ENCODE assay signal across 14 cellular contexts in the genomic region with DNA sequence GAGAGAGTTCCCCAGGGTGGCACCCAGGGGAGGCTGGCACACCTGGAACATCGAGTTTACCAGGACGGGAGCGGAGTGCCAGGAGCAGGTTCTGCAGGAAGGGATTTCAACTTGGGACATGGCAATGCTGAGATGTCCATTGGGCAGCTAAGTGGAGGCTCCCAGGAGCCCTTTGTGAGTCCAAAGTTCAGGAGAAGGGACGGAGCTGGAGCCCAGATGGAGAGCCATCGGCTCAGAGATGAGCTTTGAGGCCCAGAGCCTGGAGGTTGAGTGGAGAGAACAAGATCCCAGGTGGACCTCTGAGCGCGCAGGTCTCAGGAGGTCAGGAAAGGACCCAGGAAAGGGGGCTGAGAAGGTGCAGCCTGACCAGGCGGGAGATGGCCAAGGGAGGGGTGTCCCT.
DNase-seq lines count a peak whose midpoint lies in the region; ATAC-seq and TF ChIP-seq lines count a peak whose summit lies in the region.
"Had no signal": no experiment of that assay in that cellular context is flagged by ENCODE, and none has a peak within 500 bp of the region (broad histone marks: within the 10 kb centered on the region; RNA-seq: fewer than 3 reads in every experiment).

No MANE protein-coding gene starts in this region.

- H3K79me1 ChIP-seq in mesendoderm (ENCODE audit: low read length), result no peaks in the 10 kb centered on the region

- no peak overlapping the region for H2BK120ac ChIP-seq in mesendoderm (ENCODE audit: low read depth, low read length)

- no peak overlapping the region for H2AK5ac ChIP-seq in mesendoderm (ENCODE audit: low read length)

- no peak overlapping the region for H3K27ac ChIP-seq in mesendoderm (ENCODE audit: low read depth, low read length)
- H3K27ac ChIP-seq: C4-2B had no signal

- TF ChIP-seq CTCF in WI38 (IDR thresholded peaks at IDR 0.05; ENCODE audit: low read depth, low read length), result no peak

- peaks cover 4% of the 10 kb centered on the region for H3K4me1 ChIP-seq in mesendoderm (ENCODE audit: control insufficient read depth, low read depth, low read length)
- H3K4me1 ChIP-seq: BE2C had no signal

- no peak for DNase-seq in mesendoderm
- DNase-seq in posterior vena cava (ENCODE audit: low spot score), result peak; percentile 44
- DNase-seq in stimulated activated CD4-positive, alpha-beta T cell treated with anti-CD3 and anti-CD28 coated beads, Interleukin-15, amount 100 ng/mL, for 24 hours, result no peak
- DNase-seq: BE2C; CD8-positive, alpha-beta T cell; COR-L47; DMS53; GF-D8; HCEC 1CT had no signal

- H3K4me2 ChIP-seq in mesendoderm (ENCODE audit: low read length), result no peak overlapping the region

- no peak overlapping the region for H2BK5ac ChIP-seq in mesendoderm (ENCODE audit: low read length)

- no peaks in the 10 kb centered on the region for H3K36me3 ChIP-seq in mesendoderm (ENCODE audit: control insufficient read depth, insufficient read depth, low read length)
- H3K36me3 ChIP-seq: BE2C had no signal

- H3K56ac ChIP-seq in mesendoderm (ENCODE audit: low read length), result no peak overlapping the region

- H3K23ac ChIP-seq in mesendoderm (ENCODE audit: low read length), result peak overlapping the region; percentile 17

- H3K4me3 ChIP-seq in WI38 (ENCODE audit: low read depth, low read length), result peak overlapping the region; percentile 46
- H3K4me3 ChIP-seq in mesendoderm (ENCODE audit: low read length), result no peak overlapping the region

- no peaks in the 10 kb centered on the region for H3K79me2 ChIP-seq in mesendoderm (ENCODE audit: control insufficient read depth, insufficient read depth, low read length)

- H3K9ac ChIP-seq in mesendoderm (ENCODE audit: low read length), result no peak overlapping the region

- intact Hi-C loops in posterior vena cava (cut with DNase I), result no loop called here

- H4K8ac ChIP-seq in mesendoderm (ENCODE audit: low read depth, low read length), result no peak overlapping the region

- no peak overlapping the region for H3K18ac ChIP-seq in mesendoderm (ENCODE audit: low read length)

- no peaks in the 10 kb centered on the region for H3K27me3 ChIP-seq in mesendoderm (ENCODE audit: insufficient read depth, low read length, poor library complexity)
- H3K27me3 ChIP-seq: BE2C had no signal

- H4K5ac ChIP-seq in mesendoderm (ENCODE audit: low read length), result no peak overlapping the region

- WGBS in mesendoderm (ENCODE audit: extremely low coverage, insufficient coverage, low lambda C conversion rate), result no CpG with 5 or more reads among the region's 8 CpGs

- H3K4ac ChIP-seq in mesendoderm (ENCODE audit: low read depth, low read length), result no peak overlapping the region

- ATAC-seq in HG02759 (IDR thresholded peaks at IDR 0.05; ENCODE audit: unreplicated experiment) (no peak), HG02840 (IDR thresholded peaks at IDR 0.05; ENCODE audit: low FRiP score, unreplicated experiment) (no peak), GM19463 (IDR thresholded peaks at IDR 0.05; ENCODE audit: unreplicated experiment) (no peak)
- ATAC-seq: CD8-positive, alpha-beta T cell had no signal

- no peak overlapping the region for H2BK15ac ChIP-seq in mesendoderm (replicated peaks; ENCODE audit: low read depth)
